In the genomic region with DNA sequence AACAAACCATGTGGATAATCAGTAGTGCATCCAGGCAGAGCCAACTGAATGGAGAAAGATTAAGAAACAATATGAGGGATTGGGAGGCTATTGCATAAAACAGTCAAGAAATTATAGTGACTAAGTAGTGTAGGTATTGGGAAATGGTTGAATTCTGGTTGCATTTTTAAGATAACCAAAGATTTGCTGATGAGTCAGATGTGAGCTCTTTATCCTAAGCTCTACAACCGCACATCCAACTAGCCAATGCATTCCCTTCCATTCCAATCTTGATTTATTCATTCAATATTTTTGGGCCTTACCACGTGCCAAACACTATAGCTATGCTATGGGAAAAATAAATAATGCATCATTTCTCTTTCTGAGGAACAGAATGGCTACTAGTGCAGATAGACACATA, we compare ENCODE assay signal across 16 cellular contexts.
DNase-seq lines count a peak whose midpoint lies in the region; ATAC-seq and TF ChIP-seq lines count a peak whose summit lies in the region.
"Had no signal": no experiment of that assay in that cellular context is flagged by ENCODE, and none has a peak within 500 bp of the region (broad histone marks: within the 10 kb centered on the region; RNA-seq: fewer than 3 reads in every experiment).

No MANE protein-coding gene starts in this region.

- H3F3A ChIP-seq in smooth muscle cell (ENCODE audit: low read depth), result no peaks in the 10 kb centered on the region

- H3K27ac ChIP-seq in RWPE2 (ENCODE audit: poor library complexity, severe bottlenecking) (no peak overlapping the region), smooth muscle cell (ENCODE audit: low read depth) (no peak overlapping the region)
- H3K27ac ChIP-seq: prostate gland, thoracic aorta, VCaP had no signal

- no peak for TF ChIP-seq CTCF in RWPE2 (IDR thresholded peaks at IDR 0.05; ENCODE audit: poor library complexity, severe bottlenecking)
- no peak for TF ChIP-seq CTCF in fibroblast of mammary gland (conservative IDR thresholded peaks at IDR 0.05; ENCODE audit: control insufficient read depth, insufficient read depth, low read depth, low read length)
- no peak for TF ChIP-seq CTCF in smooth muscle cell (IDR thresholded peaks at IDR 0.05; ENCODE audit: borderline replicate concordance, insufficient read depth, poor library complexity, severe bottlenecking)

- no peak overlapping the region for H2AFZ ChIP-seq in smooth muscle cell (ENCODE audit: low read depth)

- ATAC-seq in RWPE2 (ENCODE audit: low read depth) (peak; percentile 90), HG03460 (IDR thresholded peaks at IDR 0.05; ENCODE audit: unreplicated experiment) (no peak), HG03354 (IDR thresholded peaks at IDR 0.05; ENCODE audit: poor library complexity, severe bottlenecking, unreplicated experiment) (no peak), GM19397 (IDR thresholded peaks at IDR 0.05; ENCODE audit: unreplicated experiment) (no peak)
- ATAC-seq: left ventricle myocardium superior had no signal

- no peak overlapping the region for H3K9ac ChIP-seq in smooth muscle cell (ENCODE audit: low read depth)

- no peaks in the 10 kb centered on the region for H3K79me2 ChIP-seq in smooth muscle cell (ENCODE audit: low read depth)

- H3K9me3 ChIP-seq in RWPE2 (ENCODE audit: severe bottlenecking) (no peaks in the 10 kb centered on the region), smooth muscle cell (replicated peaks; ENCODE audit: low read depth) (no peaks in the 10 kb centered on the region)
- H3K9me3 ChIP-seq: prostate gland, thoracic aorta had no signal

- peak overlapping the region; percentile 37 for H3K4me2 ChIP-seq in smooth muscle cell

- peak; percentile 72 for DNase-seq in GM04503 (ENCODE audit: low read depth)
- no peak for DNase-seq in RWPE2 (ENCODE audit: low spot score)
- peak; percentile 92 for DNase-seq in fibroblast of mammary gland (ENCODE audit: low read depth)
- DNase-seq in smooth muscle cell (lab: John Stamatoyannopoulos, UW; ENCODE audit: unreplicated experiment), result no peak
- DNase-seq: activated effector memory CD4-positive, alpha-beta T cell treated with anti-CD3 and anti-CD28 coated beads, Interleukin-2, amount 50 U/mL, for 16 hours; GOT3; hypothalamus; left ventricle myocardium superior; naive B cell; NCI-H446 treated with DMSO at 0.1 percent for 48 hours had no signal

- WGBS in smooth muscle cell (ENCODE audit: low lambda C conversion rate), result 38% methylated on average over 2 of the region's 2 CpGs

- H3K27me3 ChIP-seq in RWPE2 (ENCODE audit: insufficient read depth, poor library complexity, severe bottlenecking) (no peaks in the 10 kb centered on the region), smooth muscle cell (ENCODE audit: low read depth) (no peaks in the 10 kb centered on the region)

- H3K4me3 ChIP-seq in RWPE2 (ENCODE audit: severe bottlenecking), result no peak overlapping the region
- H3K4me3 ChIP-seq in fibroblast of mammary gland (ENCODE audit: control insufficient read depth, low read depth, low read length), result no peak overlapping the region
- no peak overlapping the region for H3K4me3 ChIP-seq in smooth muscle cell
- H3K4me3 ChIP-seq: prostate gland, thoracic aorta had no signal

- no peaks in the 10 kb centered on the region for H4K20me1 ChIP-seq in smooth muscle cell (ENCODE audit: low read depth)

- H3K36me3 ChIP-seq in RWPE2 (ENCODE audit: low read depth), result no peaks in the 10 kb centered on the region
- H3K36me3 ChIP-seq in smooth muscle cell (ENCODE audit: low read depth), result no peaks in the 10 kb centered on the region
- H3K36me3 ChIP-seq: prostate gland, thoracic aorta had no signal

- peaks cover 6% of the 10 kb centered on the region for H3K4me1 ChIP-seq in RWPE2 (ENCODE audit: insufficient read depth, poor library complexity, severe bottlenecking)
- H3K4me1 ChIP-seq in smooth muscle cell (ENCODE audit: low read depth), result no peaks in the 10 kb centered on the region
- H3K4me1 ChIP-seq: prostate gland had no signal

Comparison
In these comparisons a context has a peak if more than half of its experiments do, and no peak if none do; other contexts are left out.
1. DNase-seq: peak in GM04503 (single experiment) and fibroblast of mammary gland (single experiment); none in RWPE2 (single experiment) and smooth muscle cell (single experiment).